Comparison of ENCODE assay signal across 15 cellular contexts in the genomic region with DNA sequence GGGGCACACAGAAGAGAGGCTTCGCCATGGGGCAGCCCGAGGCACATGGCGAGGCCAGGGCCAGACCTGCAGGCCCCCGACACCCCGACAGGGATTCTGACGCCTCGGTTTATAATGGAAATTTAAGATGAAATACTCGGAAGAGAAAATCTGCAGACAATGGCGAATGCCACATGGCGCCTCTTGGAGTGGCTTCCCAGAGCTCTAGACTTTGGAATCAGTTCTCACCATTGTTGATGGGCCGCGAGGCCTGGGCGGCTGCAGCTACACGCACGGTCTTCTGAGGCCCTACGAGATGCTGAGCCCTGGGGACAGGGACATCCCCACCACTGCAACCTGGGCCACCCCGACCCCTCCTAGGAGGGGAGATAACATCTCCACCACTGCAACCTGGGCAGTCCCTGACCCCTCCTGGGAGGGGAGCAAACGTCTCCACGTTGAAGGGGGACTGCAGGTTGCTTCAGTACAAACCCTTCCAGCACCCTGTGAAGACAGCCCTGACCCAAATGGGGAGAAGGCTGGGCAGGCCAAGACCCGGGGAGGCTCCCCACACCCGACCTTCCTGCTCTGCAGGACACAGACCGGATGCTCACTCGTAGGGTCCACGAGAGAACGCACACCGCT.
"Had no signal": no experiment of that assay in that cellular context is flagged by ENCODE, and none has a peak within 500 bp of the region (broad histone marks: within the 10 kb centered on the region; RNA-seq: fewer than 3 reads in every experiment).

No MANE protein-coding gene starts in this region.

- DNase-seq: esophagus squamous epithelium; mucosa of descending colon; naive thymus-derived CD8-positive, alpha-beta T cell; psoas muscle; spleen; stimulated activated CD4-positive, alpha-beta T cell treated with anti-CD3 and anti-CD28 coated beads, Interleukin-15, amount 100 ng/mL, for 24 hours; stimulated activated CD4-positive, alpha-beta T cell treated with anti-CD3 and anti-CD28 coated beads, Interleukin-1b, Interleukin-23, amount 100 ng/mL, for 48 hours; stimulated activated CD4-positive, alpha-beta T cell treated with anti-CD3 and anti-CD28 coated beads, Interleukin-4, amount 100 ng/mL, for 24 hours; stimulated activated naive CD4-positive, alpha-beta T cell; testis; transverse colon had no signal

- H3K27me3 Mint-ChIP-seq: central memory CD8-positive, alpha-beta T cell; dendritic cell treated with granulocyte-macrophage colony-stimulating factor and Interleukin-4, amounts not matched to agents 40 ng/mL and 50 ng/mL, for 4 days; naive thymus-derived CD8-positive, alpha-beta T cell had no signal

- H3K9me3 ChIP-seq: esophagus squamous epithelium, mucosa of descending colon, neutrophil, psoas muscle, spleen, testis, transverse colon had no signal

- H3K4me2 ChIP-seq: hepatocyte had no signal

- H3K9me3 Mint-ChIP-seq: central memory CD8-positive, alpha-beta T cell; naive thymus-derived CD8-positive, alpha-beta T cell had no signal

- H3K36me3 ChIP-seq: transverse colon had no signal

- H3K79me2 ChIP-seq: hepatocyte had no signal

- H3K27ac Mint-ChIP-seq: dendritic cell treated with granulocyte-macrophage colony-stimulating factor and Interleukin-4, amounts not matched to agents 40 ng/mL and 50 ng/mL, for 4 days; naive thymus-derived CD8-positive, alpha-beta T cell had no signal

- H3K4me3 Mint-ChIP-seq: central memory CD8-positive, alpha-beta T cell; dendritic cell treated with granulocyte-macrophage colony-stimulating factor and Interleukin-4, amounts not matched to agents 40 ng/mL and 50 ng/mL, for 4 days; naive thymus-derived CD8-positive, alpha-beta T cell had no signal

- H3K4me1 ChIP-seq: esophagus squamous epithelium, psoas muscle, testis, transverse colon had no signal

- H3K4me3 ChIP-seq: esophagus squamous epithelium, hepatocyte, mucosa of descending colon, psoas muscle, spleen, testis, transverse colon had no signal

- H3K27ac ChIP-seq: esophagus squamous epithelium, hepatocyte, neutrophil, psoas muscle, spleen, testis, transverse colon had no signal

- H3K27me3 ChIP-seq: esophagus squamous epithelium, hepatocyte, neutrophil, spleen, testis, transverse colon had no signal

- H3K4me1 Mint-ChIP-seq: central memory CD8-positive, alpha-beta T cell had no signal

- H2AFZ ChIP-seq: hepatocyte had no signal

- ATAC-seq: naive thymus-derived CD8-positive, alpha-beta T cell had no signal
